In the genomic region with DNA sequence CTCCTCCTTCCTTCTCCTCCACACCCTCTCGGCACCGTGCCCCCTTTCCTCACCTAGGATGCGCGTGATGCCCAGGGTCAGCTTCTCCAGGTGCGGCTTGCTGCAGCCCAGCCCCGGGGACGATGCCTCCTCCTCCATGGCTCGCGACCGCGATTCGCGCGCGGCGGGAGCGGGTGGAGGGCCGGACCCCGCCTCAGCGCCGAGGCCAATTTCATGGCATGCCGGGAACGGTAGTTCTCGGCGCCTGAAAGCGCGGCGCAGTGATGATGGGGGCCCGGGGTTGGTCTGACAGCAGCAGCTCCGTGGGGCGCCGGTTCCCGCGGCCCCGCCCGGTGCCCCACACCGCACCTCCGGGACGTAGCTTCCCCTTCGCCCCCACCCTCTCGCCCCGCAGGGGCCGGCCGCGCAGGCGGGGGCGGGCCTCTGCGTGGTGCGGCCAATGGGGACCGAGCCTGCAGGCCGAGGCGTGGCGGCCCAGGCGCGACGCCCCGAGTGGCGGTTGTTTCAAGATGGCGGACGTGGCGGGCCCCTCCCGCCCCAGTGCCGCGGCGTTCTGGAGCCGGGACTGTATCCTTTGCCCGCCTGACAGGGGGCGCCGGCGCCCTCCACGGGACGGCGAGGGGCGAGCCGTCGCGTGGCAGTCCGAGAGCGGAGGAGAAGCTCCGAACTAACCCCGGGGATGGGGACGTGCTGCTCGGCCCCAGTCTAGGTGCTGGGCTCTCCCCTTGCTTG, we compare ENCODE assay signal across 8 cellular contexts. TPM values are rescaled to one million over a fixed set of nuclear protein-coding genes. Genes with fewer than 3 reads are reported as not detected.
DNase-seq lines count a peak whose midpoint lies in the region; ATAC-seq and TF ChIP-seq lines count a peak whose summit lies in the region.

A gene (plus strand): TSS at position 498 of the 732 bp plus-strand sequence. CDS start 12 bp downstream, at position 510.
A gene with protein sequence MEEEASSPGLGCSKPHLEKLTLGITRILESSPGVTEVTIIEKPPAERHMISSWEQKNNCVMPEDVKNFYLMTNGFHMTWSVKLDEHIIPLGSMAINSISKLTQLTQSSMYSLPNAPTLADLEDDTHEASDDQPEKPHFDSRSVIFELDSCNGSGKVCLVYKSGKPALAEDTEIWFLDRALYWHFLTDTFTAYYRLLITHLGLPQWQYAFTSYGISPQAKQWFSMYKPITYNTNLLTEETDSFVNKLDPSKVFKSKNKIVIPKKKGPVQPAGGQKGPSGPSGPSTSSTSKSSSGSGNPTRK (minus strand): TSS at position 373 of the 732 bp plus-strand sequence. CDS start 235 bp downstream, at position 138.

- H4K20me1 ChIP-seq in mammary epithelial cell (ENCODE audit: insufficient read depth, low read length): no peaks in the 10 kb centered on the region

- ATAC-seq in GM18870 (IDR thresholded peaks at IDR 0.05; ENCODE audit: unreplicated experiment) (peak; percentile 84), HG03108 (IDR thresholded peaks at IDR 0.05; ENCODE audit: unreplicated experiment) (peak; percentile 95)

- H3K27ac ChIP-seq in WERI-Rb-1 (peak within 1 kb of the TSS; percentile 69), mammary epithelial cell (ENCODE audit: insufficient read depth, low read depth, low read length) (peak within 1 kb of the TSS; percentile 85)

- H3K9me3 ChIP-seq in WERI-Rb-1 (ENCODE audit: severe bottlenecking) (no peaks in the 10 kb centered on the region), mammary epithelial cell (replicated peaks; ENCODE audit: insufficient read depth, low read length) (no peaks in the 10 kb centered on the region)

- peaks cover 63% of the 10 kb centered on the region for H3K79me2 ChIP-seq in mammary epithelial cell (ENCODE audit: insufficient read depth, low read length)

- BruUV-seq in mammary epithelial cell (replicated peaks; lab: Mats Ljungman, UMichigan): no TSS peak

- CTCF ChIA-PET in mammary epithelial cell (lab: Charles Lee; ENCODE audit: low non-redundant PET): interaction anchor here (0.6 to 0.7 kb wide), 2 partner anchors 21 to 29 kb away, joined by 3 to 7 read pairs; no protein-coding TSS in a partner anchor

- intact Hi-C loops in mammary epithelial cell (cut with micrococcal nuclease): loop anchor here (1.0 kb wide), 1 partner anchor 71 kb away; no protein-coding TSS in a partner anchor

- dilution Hi-C loops in mammary epithelial cell (cut with HindIII; ENCODE audit: low sequenced_read_pairs): no loop called here

- WGBS in mammary epithelial cell (ENCODE audit: low coverage, missing lambda C conversion rate): 2% methylated on average over 22 of the region's 83 CpGs

- H2AFZ ChIP-seq in mammary epithelial cell (ENCODE audit: low read depth, low read length): peak within 1 kb of the TSS; percentile 100

- peaks cover 9% of the 10 kb centered on the region; the same call in 1 of the 2 replicates for H3K36me3 ChIP-seq in WERI-Rb-1
- H3K36me3 ChIP-seq in mammary epithelial cell (ENCODE audit: insufficient read depth, low read length): peaks cover 1% of the 10 kb centered on the region

- TF ChIP-seq CTCF in WERI-Rb-1 (IDR thresholded peaks at IDR 0.05; ENCODE audit: low read depth, low read length): peak; percentile 55; the same call in 1 of the 2 replicates
- TF ChIP-seq CTCF in mammary epithelial cell (conservative IDR thresholded peaks at IDR 0.05 in 1 of 2, IDR thresholded peaks at IDR 0.05 in 1 of 2; ENCODE audit: extremely low read depth in 1 of 2, insufficient read depth in 1 of 2, low read depth in 1 of 2, low read length in 2 of 2): peak; percentile 16 to 50

- H3K4me1 ChIP-seq in mammary epithelial cell (ENCODE audit: insufficient read depth, low read length): peaks cover 9% of the 10 kb centered on the region

- peak within 1 kb of the TSS; percentile 91 for H3K4me2 ChIP-seq in mammary epithelial cell (ENCODE audit: insufficient read depth, low read depth, low read length)

- H3K4me3 ChIP-seq in WERI-Rb-1 (ENCODE audit: low read depth, low read length): peak within 1 kb of the TSS; percentile 89
- H3K4me3 ChIP-seq in mammary epithelial cell (replicated peaks in 1 of 3; ENCODE audit: insufficient read depth in 1 of 3, low read depth in 2 of 3, low read length in 3 of 3): peak within 1 kb of the TSS; percentile 79 to 100 (median 99)

- in situ Hi-C loops in mammary epithelial cell (cut with MboI; ENCODE audit: low sequenced_read_pairs in 2 of 2): no loop called here

- peak; percentile 95 for DNase-seq in AG08395 (ENCODE audit: low spot score)
- DNase-seq in NCI-H2196 treated with DMSO at 0.1 percent for 48 hours (lab: John Stamatoyannopoulos, UW; ENCODE audit: unreplicated experiment): peak; percentile 42
- DNase-seq in WERI-Rb-1: peak; percentile 87
- DNase-seq in mammary epithelial cell: peak; percentile 87
- DNase-seq in inferior parietal cortex (ENCODE audit: extremely low spot score): peak; percentile 87
- DNase-seq in stimulated activated CD4-positive, alpha-beta T cell treated with anti-CD3 and anti-CD28 coated beads, Interleukin-12 subunit alpha, Interleukin-12 subunit beta, amount 100 ng/mL, for 24 hours (ENCODE audit: low read depth in 2 of 2): peak; percentile 77 to 79

- H3K27me3 ChIP-seq in WERI-Rb-1 (ENCODE audit: insufficient read depth, low read depth, severe bottlenecking): no peaks in the 10 kb centered on the region
- no peaks in the 10 kb centered on the region for H3K27me3 ChIP-seq in mammary epithelial cell (ENCODE audit: insufficient read depth, low read length)

- H3K9ac ChIP-seq in mammary epithelial cell (ENCODE audit: insufficient read depth, low read length): peak within 1 kb of the TSS; percentile 94

RNA-seq across cellular contexts. Expression of the first gene that starts in this region (rescaled TPM):
- total RNA-seq in mammary epithelial cell: 1 to 10 TPM; 7.7 to 9.0 TPM
- polyA plus RNA-seq in mammary epithelial cell: 3.0 TPM
- 9.4 TPM for polyA minus RNA-seq in mammary epithelial cell

RNA-seq across cellular contexts. Expression of the second gene that starts in this region (rescaled TPM):
- total RNA-seq in mammary epithelial cell: 100 to 1,000 TPM; 117 to 125 TPM
- polyA plus RNA-seq in mammary epithelial cell: 393 TPM
- 247 TPM for polyA minus RNA-seq in mammary epithelial cell

Comparison
In these comparisons a context has a peak if more than half of its experiments do, and no peak if none do; other contexts are left out.
1. Peak in every context shown above with its lines: DNase-seq, ATAC-seq, H3K4me3 ChIP-seq and H3K27ac ChIP-seq.
2. DNase-seq: peak in every context shown above with its lines; median percentile 95 in AG08395; 87 in WERI-Rb-1; 87 in mammary epithelial cell; 87 in inferior parietal cortex; 78 in stimulated activated CD4-positive, alpha-beta T cell treated with anti-CD3 and anti-CD28 coated beads, Interleukin-12 subunit alpha, Interleukin-12 subunit beta, amount 100 ng/mL, for 24 hours; 42 in NCI-H2196 treated with DMSO at 0.1 percent for 48 hours.